Comparison of ENCODE assay signal across 16 cellular contexts in the genomic region with DNA sequence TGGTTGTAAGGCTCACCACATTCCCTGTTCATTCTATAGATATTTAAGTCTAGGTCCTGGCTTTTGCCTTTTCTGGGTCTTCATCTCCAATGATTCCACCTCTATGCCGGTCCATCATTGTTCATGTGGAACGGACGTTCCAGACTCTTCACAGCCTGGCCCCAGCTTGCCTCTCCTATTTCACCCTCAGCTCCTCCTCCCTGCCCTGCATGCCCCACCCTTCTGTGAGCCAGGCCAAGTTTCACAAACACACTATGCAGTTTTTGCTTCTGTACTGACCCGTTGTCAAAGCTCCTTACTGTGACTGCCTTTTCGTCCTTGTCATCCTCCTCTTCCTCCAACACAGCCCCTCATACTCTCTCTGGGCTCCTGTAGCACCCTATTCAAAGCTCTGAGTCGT. TPM values are rescaled to one million over a fixed set of nuclear protein-coding genes. Genes with fewer than 3 reads are reported as not detected.
DNase-seq lines count a peak whose midpoint lies in the region; ATAC-seq and TF ChIP-seq lines count a peak whose summit lies in the region.
"Had no signal": no experiment of that assay in that cellular context is flagged by ENCODE, and none has a peak within 500 bp of the region (broad histone marks: within the 10 kb centered on the region; RNA-seq: fewer than 3 reads in every experiment).

No MANE protein-coding gene starts in this region.

- H3K4me3 Mint-ChIP-seq in type B pancreatic cell: peak overlapping the region; percentile 34
- H3K4me3 Mint-ChIP-seq: activated T-helper 1 cell treated with anti-CD3 and anti-CD28 coated beads, Interleukin-12 subunit alpha, Interleukin-12 subunit beta, Interleukin-2, Interleukin-4 antibody, amounts not matched to agents 30 ng/mL and 10 ng/mL and 1 ng/mL, durations not matched to agents 14 hours and 24 hours and 36 hours; immature natural killer cell had no signal

- peak overlapping the region; percentile 54 for H3K27ac Mint-ChIP-seq in type B pancreatic cell
- H3K27ac Mint-ChIP-seq: activated T-helper 1 cell treated with anti-CD3 and anti-CD28 coated beads, Interleukin-12 subunit alpha, Interleukin-12 subunit beta, Interleukin-2, Interleukin-4 antibody, amounts not matched to agents 30 ng/mL and 10 ng/mL and 1 ng/mL, durations not matched to agents 14 hours and 24 hours and 36 hours; immature natural killer cell had no signal

- no peak overlapping the region for H3K4me3 ChIP-seq in left ventricle myocardium inferior
- H3K4me3 ChIP-seq in cardiac fibroblast (replicated peaks in 1 of 2; ENCODE audit: low read depth in 2 of 2, low read length in 2 of 2): no peak overlapping the region
- no peak overlapping the region for H3K4me3 ChIP-seq in lower lobe of right lung

- no peak overlapping the region for H3K27ac ChIP-seq in left ventricle myocardium inferior (replicated peaks)
- no peak overlapping the region for H3K27ac ChIP-seq in lower lobe of right lung
- H3K27ac ChIP-seq: KMS-11 had no signal

- H3K27me3 Mint-ChIP-seq in type B pancreatic cell: peaks cover 14% of the 10 kb centered on the region

- ATAC-seq in Right ventricle myocardium superior (ENCODE audit: poor library complexity): peak; percentile 53
- peak; percentile 76 to 83 for ATAC-seq in lower lobe of right lung
- no peak for ATAC-seq in GM19455 (IDR thresholded peaks at IDR 0.05; ENCODE audit: unreplicated experiment)
- ATAC-seq: Panc1 had no signal

- H3K36me3 Mint-ChIP-seq in type B pancreatic cell: peaks cover 4% of the 10 kb centered on the region
- H3K36me3 Mint-ChIP-seq: immature natural killer cell had no signal

- DNase-seq in Right ventricle myocardium superior (no peak), left ventricle myocardium inferior (no peak), cardiac fibroblast (ENCODE audit: low read depth in 2 of 2) (peak; percentile 48 to 62), lower lobe of right lung (peak; percentile 50), type B pancreatic cell (ENCODE audit: extremely low spot score, unreplicated experiment) (no peak), posterior vena cava (ENCODE audit: low spot score) (no peak)
- no peak for DNase-seq in activated CD8-positive, alpha-beta memory T cell treated with anti-CD3 and anti-CD28 coated beads, Interleukin-2, amount 50 U/mL, for 4 hours
- DNase-seq: GOT3, immature natural killer cell, NCI-H2107, substantia nigra had no signal

- intact Hi-C loops in Right ventricle myocardium superior (cut with DNase I): no loop called here
- intact Hi-C loops in left ventricle myocardium inferior (cut with micrococcal nuclease): no loop called here
- intact Hi-C loops in lower lobe of right lung (cut with DNase I): no loop called here
- intact Hi-C loops in posterior vena cava (cut with DNase I): no loop called here

- peaks cover 5% of the 10 kb centered on the region for H3K9me3 Mint-ChIP-seq in type B pancreatic cell
- H3K9me3 Mint-ChIP-seq: activated T-helper 1 cell treated with anti-CD3 and anti-CD28 coated beads, Interleukin-12 subunit alpha, Interleukin-12 subunit beta, Interleukin-2, Interleukin-4 antibody, amounts not matched to agents 30 ng/mL and 10 ng/mL and 1 ng/mL, durations not matched to agents 14 hours and 24 hours and 36 hours had no signal

- H3K36me3 ChIP-seq in left ventricle myocardium inferior: no peaks in the 10 kb centered on the region
- H3K36me3 ChIP-seq in lower lobe of right lung: no peaks in the 10 kb centered on the region

- TF ChIP-seq CTCF in left ventricle myocardium inferior (IDR thresholded peaks at IDR 0.05; ENCODE audit: borderline replicate concordance) (no peak), cardiac fibroblast (IDR thresholded peaks at IDR 0.05; ENCODE audit: low read depth, low read length) (no peak), lower lobe of right lung (IDR thresholded peaks at IDR 0.05) (no peak), type B pancreatic cell (conservative IDR thresholded peaks at IDR 0.05) (no peak)

- H3K9me3 ChIP-seq in left ventricle myocardium inferior (replicated peaks) (peaks cover 15% of the 10 kb centered on the region), lower lobe of right lung (peaks cover 14% of the 10 kb centered on the region)

- H3K4me1 ChIP-seq in left ventricle myocardium inferior (no peaks in the 10 kb centered on the region), lower lobe of right lung (no peaks in the 10 kb centered on the region)

- H3K27me3 ChIP-seq in left ventricle myocardium inferior (ENCODE audit: low read depth): peaks cover 59% of the 10 kb centered on the region
- no peaks in the 10 kb centered on the region for H3K27me3 ChIP-seq in lower lobe of right lung (ENCODE audit: low read depth)

- H3K4me1 Mint-ChIP-seq in type B pancreatic cell (ENCODE audit: unreplicated experiment): peaks cover 11% of the 10 kb centered on the region
- H3K4me1 Mint-ChIP-seq: immature natural killer cell had no signal

RNA-seq across cellular contexts. Expression of a gene that starts 31.3 kb away (rescaled TPM):
- total RNA-seq in Right ventricle myocardium superior (not detected), left ventricle myocardium inferior (not detected), lower lobe of right lung (0.27 TPM), type B pancreatic cell (ENCODE audit: low replicate concordance) (not detected in 2 replicates), posterior vena cava (under 1 TPM; 0.38 to 0.56 TPM)
- total RNA-seq: activated T-helper 1 cell treated with anti-CD3 and anti-CD28 coated beads, Interleukin-12 subunit alpha, Interleukin-12 subunit beta, Interleukin-2, Interleukin-4 antibody, amounts not matched to agents 30 ng/mL and 10 ng/mL and 1 ng/mL, durations not matched to agents 14 hours and 24 hours and 36 hours; endothelial cell of umbilical vein had no signal

RNA-seq across cellular contexts. Expression of a gene that starts 57.7 kb away (rescaled TPM):
- total RNA-seq in Right ventricle myocardium superior (5.4 TPM), left ventricle myocardium inferior (5.9 TPM), lower lobe of right lung (7.2 TPM), type B pancreatic cell (ENCODE audit: low replicate concordance) (0.36 and 0.40 TPM in 2 replicates), posterior vena cava (100 to 1,000 TPM; 151 to 172 TPM)
- total RNA-seq: activated T-helper 1 cell treated with anti-CD3 and anti-CD28 coated beads, Interleukin-12 subunit alpha, Interleukin-12 subunit beta, Interleukin-2, Interleukin-4 antibody, amounts not matched to agents 30 ng/mL and 10 ng/mL and 1 ng/mL, durations not matched to agents 14 hours and 24 hours and 36 hours had no signal

Comparison
In these comparisons a context has a peak if more than half of its experiments do, and no peak if none do; other contexts are left out.
1. DNase-seq: peak in cardiac fibroblast (2 of 2) and lower lobe of right lung (single experiment); none in Right ventricle myocardium superior (single experiment), left ventricle myocardium inferior (single experiment), type B pancreatic cell (single experiment), posterior vena cava (single experiment) and activated CD8-positive, alpha-beta memory T cell treated with anti-CD3 and anti-CD28 coated beads, Interleukin-2, amount 50 U/mL, for 4 hours (single experiment).
2. RNA of a gene that starts 57.7 kb away (total RNA-seq): 151 to 172 TPM in posterior vena cava; 7.2 TPM in lower lobe of right lung (single experiment), 5.9 TPM in left ventricle myocardium inferior (single experiment), 5.4 TPM in Right ventricle myocardium superior (single experiment) and 0.36 to 0.40 TPM in type B pancreatic cell; every median in the first group is over 10 times any median in the second.